ENCODE assay signal across 18 cellular contexts in the genomic region with DNA sequence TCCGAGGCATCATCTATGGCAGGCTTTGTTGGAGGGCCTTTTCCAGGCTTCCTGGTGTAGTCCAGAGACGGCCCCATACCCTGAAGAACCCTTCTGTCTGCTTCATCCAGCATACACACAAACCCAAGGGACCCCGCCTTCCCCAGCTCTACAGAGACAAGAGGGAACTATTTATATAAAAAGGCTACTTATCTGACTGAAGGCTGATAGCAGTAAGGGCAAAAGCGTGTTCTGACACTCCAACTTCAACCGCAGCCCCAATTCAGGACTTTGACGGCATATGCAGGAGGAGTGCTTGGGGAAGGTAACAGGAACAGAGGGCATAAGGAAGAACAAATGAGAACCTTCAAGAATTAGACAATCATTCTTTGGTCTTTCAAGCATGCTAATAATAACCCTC. TPM values are rescaled to one million over a fixed set of nuclear protein-coding genes. Genes with fewer than 3 reads are reported as not detected.
DNase-seq lines count a peak whose midpoint lies in the region; ATAC-seq and TF ChIP-seq lines count a peak whose summit lies in the region.
"Had no signal": no experiment of that assay in that cellular context is flagged by ENCODE, and none has a peak within 500 bp of the region (broad histone marks: within the 10 kb centered on the region; RNA-seq: fewer than 3 reads in every experiment).

No MANE protein-coding gene starts in this region.

- CTCF ChIA-PET in MCF 10A (lab: Yijun Ruan, JAX) = no interaction called here

- no peaks in the 10 kb centered on the region for H3K27me3 Mint-ChIP-seq in MCF 10A (ENCODE audit: insufficient read depth, unreplicated experiment)
- H3K27me3 Mint-ChIP-seq: activated naive CD8-positive, alpha-beta T cell treated with anti-CD3 and anti-CD28 coated beads, Interleukin-2, amount 10 ng/mL, durations not matched to agents 7 days and 5 days had no signal

- H3K27ac ChIP-seq in breast epithelium = peak overlapping the region in 1 of 2 donors; percentile 36
- peak overlapping the region; percentile 41 to 64 (median 52) for H3K27ac ChIP-seq in esophagus muscularis mucosa (replicated peaks in 1 of 4)
- H3K27ac ChIP-seq in lower lobe of right lung = peak overlapping the region; percentile 46
- H3K27ac ChIP-seq in vagina = peak overlapping the region; percentile 37
- H3K27ac ChIP-seq: colonic mucosa had no signal

- WGBS in esophagus muscularis mucosa = 83% methylated on average over 6 of the region's 6 CpGs

- TF ChIP-seq EP300 in esophagus muscularis mucosa (IDR thresholded peaks at IDR 0.05) = no peak

- H3K4me3 ChIP-seq in breast epithelium (no peak overlapping the region), esophagus muscularis mucosa (no peak overlapping the region), lower lobe of right lung (no peak overlapping the region), vagina (no peak overlapping the region)
- H3K4me3 ChIP-seq: colonic mucosa, skin epidermis, thoracic aorta had no signal

- H3K9me3 ChIP-seq in breast epithelium (no peaks in the 10 kb centered on the region), esophagus muscularis mucosa (no peaks in the 10 kb centered on the region), lower lobe of right lung (no peaks in the 10 kb centered on the region), vagina (no peaks in the 10 kb centered on the region)
- H3K9me3 ChIP-seq: colonic mucosa, thoracic aorta had no signal

- DNase-seq in MCF 10A (ENCODE audit: unreplicated experiment) (no peak), breast epithelium (ENCODE audit: low spot score in 2 of 2) (no peak), esophagus muscularis mucosa (ENCODE audit: extremely low spot score) (no peak), lower lobe of right lung (no peak), vagina (ENCODE audit: extremely low spot score in 2 of 2) (no peak), DMS79 treated with DMSO at 0.1 percent for 48 hours (lab: John Stamatoyannopoulos, UW) (no peak)
- DNase-seq: activated CD8-positive, alpha-beta memory T cell treated with anti-CD3 and anti-CD28 coated beads, Interleukin-2, amount 50 U/mL, for 4 hours; activated naive CD8-positive, alpha-beta T cell treated with anti-CD3 and anti-CD28 coated beads, Interleukin-2, amount 10 ng/mL, durations not matched to agents 7 days and 5 days; colonic mucosa; KG1; NCI-H146; NCI-H526; SHP77 treated with DMSO at 0.1 percent for 48 hours had no signal

- H3K4me3 Mint-ChIP-seq in MCF 10A (ENCODE audit: unreplicated experiment) = no peak overlapping the region
- H3K4me3 Mint-ChIP-seq: activated naive CD8-positive, alpha-beta T cell treated with anti-CD3 and anti-CD28 coated beads, Interleukin-2, amount 10 ng/mL, durations not matched to agents 7 days and 5 days; neural crest cell had no signal

- TF ChIP-seq POLR2A in breast epithelium (IDR thresholded peaks at IDR 0.05) (no peak), esophagus muscularis mucosa (IDR thresholded peaks at IDR 0.05; ENCODE audit: low read depth) (no peak), vagina (IDR thresholded peaks at IDR 0.05) (no peak)

- POLR2A ChIA-PET in MCF 10A (lab: Yijun Ruan, JAX) = interaction anchor here (0.7 to 3.7 kb wide), 3 partner anchors 12 to 64 kb away, joined by 3 to 74 read pairs (median 5); no protein-coding TSS in a partner anchor

- H3K4me1 ChIP-seq in breast epithelium (peaks cover 3 to 10% of the 10 kb centered on the region in 2 donors), esophagus muscularis mucosa (peaks cover 72 to 80% (median 73%) of the 10 kb centered on the region in 4 donors), lower lobe of right lung (peaks cover 78% of the 10 kb centered on the region), vagina (peaks cover 71% of the 10 kb centered on the region)

- no peak for TF ChIP-seq CTCF in MCF 10A (IDR thresholded peaks at IDR 0.05; ENCODE audit: unreplicated experiment)
- TF ChIP-seq CTCF in breast epithelium (IDR thresholded peaks at IDR 0.05) = no peak
- TF ChIP-seq CTCF in esophagus muscularis mucosa (IDR thresholded peaks at IDR 0.05) = no peak
- TF ChIP-seq CTCF in lower lobe of right lung (IDR thresholded peaks at IDR 0.05) = no peak
- TF ChIP-seq CTCF in vagina (IDR thresholded peaks at IDR 0.05) = no peak

- no peaks in the 10 kb centered on the region for H3K36me3 ChIP-seq in breast epithelium
- no peaks in the 10 kb centered on the region for H3K36me3 ChIP-seq in esophagus muscularis mucosa
- no peaks in the 10 kb centered on the region for H3K36me3 ChIP-seq in lower lobe of right lung
- H3K36me3 ChIP-seq in vagina = no peaks in the 10 kb centered on the region
- H3K36me3 ChIP-seq: colonic mucosa, thoracic aorta had no signal

- BruUV-seq in MCF 10A (replicated peaks; lab: Mats Ljungman, UMichigan) = no TSS peak

- no peaks in the 10 kb centered on the region for H3K9me3 Mint-ChIP-seq in MCF 10A (ENCODE audit: unreplicated experiment)
- H3K9me3 Mint-ChIP-seq: activated naive CD8-positive, alpha-beta T cell treated with anti-CD3 and anti-CD28 coated beads, Interleukin-2, amount 10 ng/mL, durations not matched to agents 7 days and 5 days; neural crest cell had no signal

- ATAC-seq in lower lobe of right lung (peak; percentile 59 to 72), GM21526 (IDR thresholded peaks at IDR 0.05; ENCODE audit: low FRiP score, unreplicated experiment) (no peak), HG03108 (IDR thresholded peaks at IDR 0.05; ENCODE audit: unreplicated experiment) (no peak)

- H3K4me1 Mint-ChIP-seq in MCF 10A (ENCODE audit: insufficient read depth, unreplicated experiment) = peaks cover 41% of the 10 kb centered on the region

- H3K27ac Mint-ChIP-seq in MCF 10A (ENCODE audit: low read depth, unreplicated experiment) = peak overlapping the region; percentile 96
- H3K27ac Mint-ChIP-seq: activated naive CD8-positive, alpha-beta T cell treated with anti-CD3 and anti-CD28 coated beads, Interleukin-2, amount 10 ng/mL, durations not matched to agents 7 days and 5 days had no signal

- intact Hi-C loops in MCF 10A (cut with micrococcal nuclease) (loop anchor here (5.0 kb wide), 1 partner anchor 66 kb away; no protein-coding TSS in a partner anchor), breast epithelium (cut with DNase I; ENCODE audit: low total_unique reads) (no loop called here), esophagus muscularis mucosa (cut with DNase I) (no loop called here), lower lobe of right lung (cut with DNase I) (no loop called here), vagina (cut with DNase I) (no loop called here)

- H3K36me3 Mint-ChIP-seq in MCF 10A (ENCODE audit: insufficient read depth, unreplicated experiment) = peaks cover 17% of the 10 kb centered on the region
- H3K36me3 Mint-ChIP-seq: activated naive CD8-positive, alpha-beta T cell treated with anti-CD3 and anti-CD28 coated beads, Interleukin-2, amount 10 ng/mL, durations not matched to agents 7 days and 5 days had no signal

- H3K27me3 ChIP-seq in breast epithelium (no peaks in the 10 kb centered on the region), esophagus muscularis mucosa (no peaks in the 10 kb centered on the region), lower lobe of right lung (ENCODE audit: low read depth) (no peaks in the 10 kb centered on the region), vagina (no peaks in the 10 kb centered on the region)
- H3K27me3 ChIP-seq: colonic mucosa had no signal

RNA-seq across cellular contexts. Expression of a gene that starts 21.0 kb away (rescaled TPM):
- total RNA-seq in MCF 10A (2022) = 36.2 and 38.6 TPM in 2 replicates
- total RNA-seq in breast epithelium = 10 to 100 TPM; 11.3 to 31.4 (median 24.9) TPM
- total RNA-seq in esophagus muscularis mucosa = 10 to 100 TPM; 25.3 to 61.8 (median 38.9) TPM
- total RNA-seq in lower lobe of right lung = 41.6 TPM
- total RNA-seq in vagina = 29.5 TPM

Comparison
In these comparisons a context has a peak if more than half of its experiments do, and no peak if none do; other contexts are left out.
1. ATAC-seq: peak in lower lobe of right lung (2 of 2); none in GM21526 (single experiment) and HG03108 (single experiment).